8 cellular contexts compared by ENCODE assay signal in genomic region chr9:114958021-114958846, GRCh38. TPM values are rescaled to one million over a fixed set of nuclear protein-coding genes. Genes with fewer than 3 reads are reported as not detected.
DNase-seq lines count a peak whose midpoint lies in the region; ATAC-seq, FAIRE-seq and TF ChIP-seq lines count a peak whose summit lies in the region.

No MANE protein-coding gene starts in this region.

- H3K4me3 ChIP-seq in BLaER1 (no peak overlapping the region), bronchial epithelial cell (ENCODE audit: low read depth, low read length) (no peak overlapping the region), SJCRH30 (no peak overlapping the region)

- H3K27ac ChIP-seq in BLaER1 (no peak overlapping the region), SJCRH30 (no peak overlapping the region)

- H4K20me1 ChIP-seq in BLaER1, result no peaks in the 10 kb centered on the region

- H3K36me3 ChIP-seq in BLaER1 (no peaks in the 10 kb centered on the region), bronchial epithelial cell (ENCODE audit: control insufficient read depth, insufficient read depth, low read length) (no peaks in the 10 kb centered on the region), SJCRH30 (no peaks in the 10 kb centered on the region)

- H3K9me3 ChIP-seq in BLaER1 (peaks cover 38% of the 10 kb centered on the region), SJCRH30 (replicated peaks) (peaks cover 8% of the 10 kb centered on the region)

- intact Hi-C loops in sciatic nerve (cut with DNase I), result no loop called here

- H3K27me3 ChIP-seq in BLaER1 (no peaks in the 10 kb centered on the region), bronchial epithelial cell (ENCODE audit: control insufficient read depth, insufficient read depth, low read length) (no peaks in the 10 kb centered on the region), SJCRH30 (no peaks in the 10 kb centered on the region; the same call in 1 of the 2 replicates)

- peak; percentile 32 for FAIRE-seq in bronchial epithelial cell (lab: Jason Lieb, UNC)

- DNase-seq in SIG-M5 (lab: John Stamatoyannopoulos, UW) (peak; percentile 65), bronchial epithelial cell (ENCODE audit: low read depth) (no peak), sciatic nerve (ENCODE audit: low spot score) (peak; percentile 64), SJCRH30 (no peak), NCI-H510A treated with DMSO at 0.1 percent for 48 hours (lab: John Stamatoyannopoulos, UW) (no peak), A172 (ENCODE audit: low spot score) (no peak), AG08396 (ENCODE audit: low spot score) (no peak)

- ATAC-seq in sciatic nerve, result peak; percentile 82

- peaks cover 6% of the 10 kb centered on the region; the same call in 1 of the 2 replicates for H3K4me1 ChIP-seq in BLaER1
- no peaks in the 10 kb centered on the region for H3K4me1 ChIP-seq in SJCRH30

- H3K9ac ChIP-seq in BLaER1, result no peak overlapping the region

- TF ChIP-seq CTCF in bronchial epithelial cell (IDR thresholded peaks at IDR 0.05; ENCODE audit: insufficient read depth, low read length, severe bottlenecking), result no peak

- H3K4me2 ChIP-seq in BLaER1, result 0 out of 2 replicates have a peak overlapping the region, but pooled peaks have one; percentile 7

RNA-seq across cellular contexts. Expression of gene TNFSF8, which starts 27.8 kb away (rescaled TPM):
- total RNA-seq in bronchial epithelial cell (not detected in 2 replicates), sciatic nerve (3.1 TPM)
- total RNA-seq in SJCRH30 (2014; rRNA removed; shearing (Covaris generic)), result not detected in 2 replicates
- total RNA-seq in A172 (2014; rRNA removed; shearing (Covaris generic)), result not detected in 2 replicates

Comparison
In these comparisons a context has a peak if more than half of its experiments do, and no peak if none do; other contexts are left out.
1. DNase-seq: peak in SIG-M5 (single experiment) and sciatic nerve (single experiment); none in bronchial epithelial cell (single experiment), SJCRH30 (0 of 2), NCI-H510A treated with DMSO at 0.1 percent for 48 hours (single experiment), A172 (single experiment) and AG08396 (single experiment).